Comparison of ENCODE assay signal across 16 cellular contexts in genomic region chr2:176818653-176819052, GRCh38.
DNase-seq lines count a peak whose midpoint lies in the region; ATAC-seq, FAIRE-seq and TF ChIP-seq lines count a peak whose summit lies in the region.
"Had no signal": no experiment of that assay in that cellular context is flagged by ENCODE, and none has a peak within 500 bp of the region (broad histone marks: within the 10 kb centered on the region; RNA-seq: fewer than 3 reads in every experiment).

No MANE protein-coding gene starts in this region.

- dilution Hi-C loops in IMR-90 (cut with HindIII; ENCODE audit: low sequenced_read_pairs, unreplicated experiment), result no loop called here

- TF ChIP-seq RAD21 in IMR-90 (IDR thresholded peaks at IDR 0.05; ENCODE audit: low read length), result no peak

- no peak overlapping the region for H3K18ac ChIP-seq in IMR-90 (ENCODE audit: low read depth, low read length)

- H3K79me2 ChIP-seq in GM23338 (replicated peaks; ENCODE audit: insufficient read depth), result no peaks in the 10 kb centered on the region

- 0 out of 2 replicates have a peak overlapping the region, but pooled peaks have one; percentile 48 for H3K27ac ChIP-seq in GM23338 (ENCODE audit: low read depth)
- no peak overlapping the region for H3K27ac ChIP-seq in IMR-90 (ENCODE audit: insufficient read depth, low read length)
- H3K27ac ChIP-seq in adrenal gland, result no peak overlapping the region
- H3K27ac ChIP-seq in substantia nigra (ENCODE audit: low read depth, low read length, poor library complexity, severe bottlenecking), result no peak overlapping the region
- H3K27ac ChIP-seq: BLaER1 treated with 17β-estradiol and CSF1 and Interleukin-3, amounts not matched to agents 10 nM and 100 nM had no signal

- no peak for FAIRE-seq in D721Med (lab: Jason Lieb, UNC)
- FAIRE-seq: HTR-8/SVneo had no signal

- H2AFZ ChIP-seq in GM23338 (peak overlapping the region; percentile 0; the same call in 1 of the 2 replicates), IMR-90 (replicated peaks; ENCODE audit: low read length, poor library complexity) (peak overlapping the region; percentile 14)

- TF ChIP-seq CTCF in GM23338 (conservative IDR thresholded peaks at IDR 0.05; ENCODE audit: low read depth in 2 of 2) (no peak), IMR-90 (conservative IDR thresholded peaks at IDR 0.05; ENCODE audit: low read depth, low read length) (no peak), fibroblast of villous mesenchyme (IDR thresholded peaks at IDR 0.05; ENCODE audit: insufficient read depth, low read depth, low read length) (no peak), nephron progenitor cell (IDR thresholded peaks at IDR 0.05) (no peak), D721Med (IDR thresholded peaks at IDR 0.05; ENCODE audit: insufficient read depth, missing control alignments) (no peak), adrenal gland (IDR thresholded peaks at IDR 0.05) (no peak)

- no peaks in the 10 kb centered on the region for H3K27me3 ChIP-seq in GM23338 (ENCODE audit: insufficient read depth)
- peaks cover 1% of the 10 kb centered on the region; the same call in 1 of the 2 replicates for H3K27me3 ChIP-seq in IMR-90 (ENCODE audit: control insufficient read depth, insufficient read depth, low read length)
- H3K27me3 ChIP-seq in adrenal gland, result no peaks in the 10 kb centered on the region
- H3K27me3 ChIP-seq: BLaER1 treated with 17β-estradiol and CSF1 and Interleukin-3, amounts not matched to agents 10 nM and 100 nM had no signal

- no peak overlapping the region for H3K4ac ChIP-seq in IMR-90 (ENCODE audit: low read depth, low read length)

- H2BK20ac ChIP-seq in IMR-90 (ENCODE audit: low read depth, low read length), result no peak overlapping the region

- H3K56ac ChIP-seq in IMR-90 (ENCODE audit: extremely low read depth, insufficient read depth, low read length), result no peak overlapping the region

- H3K4me3 Mint-ChIP-seq in GM23338, result no peak overlapping the region; the same call in 2 of the 3 replicates
- peak overlapping the region; percentile 58 for H3K4me3 Mint-ChIP-seq in nephron progenitor cell
- H3K4me3 Mint-ChIP-seq: CD4-positive, CD25-positive, alpha-beta regulatory T cell; HFFc6 had no signal

- H2BK120ac ChIP-seq in IMR-90 (ENCODE audit: low read depth, low read length), result no peak overlapping the region

- H4K20me1 ChIP-seq in GM23338 (replicated peaks; ENCODE audit: insufficient read depth) (no peaks in the 10 kb centered on the region), IMR-90 (ENCODE audit: insufficient read depth, low read length) (no peaks in the 10 kb centered on the region)
- H4K20me1 ChIP-seq: BLaER1 treated with 17β-estradiol and CSF1 and Interleukin-3, amounts not matched to agents 10 nM and 100 nM had no signal

- H3K4me1 ChIP-seq in GM23338 (ENCODE audit: insufficient read depth) (peaks cover 42% of the 10 kb centered on the region), IMR-90 (ENCODE audit: control insufficient read depth, insufficient read depth, low read length) (no peaks in the 10 kb centered on the region), adrenal gland (replicated peaks in 1 of 2) (peaks cover 5 to 11% of the 10 kb centered on the region in 2 donors)
- H3K4me1 ChIP-seq: BLaER1 treated with 17β-estradiol and CSF1 and Interleukin-3, amounts not matched to agents 10 nM and 100 nM had no signal

- WGBS in IMR-90 (ENCODE audit: extremely low coverage in 2 of 2, insufficient read length in 1 of 2), 2 experiments, result no CpG with 5 or more reads among the region's 6 CpGs
- 69 to 85% (median 72%) methylated on average over 5 to 6 of the region's 6 CpGs for WGBS in adrenal gland, 4 donors

- H2BK5ac ChIP-seq in IMR-90 (ENCODE audit: low read depth, low read length, poor library complexity, severe bottlenecking), result no peak overlapping the region

- peak overlapping the region; percentile 59 for H3K4me2 ChIP-seq in GM23338
- no peak overlapping the region for H3K4me2 ChIP-seq in IMR-90 (ENCODE audit: low read depth, low read length)
- H3K4me2 ChIP-seq: BLaER1 treated with 17β-estradiol and CSF1 and Interleukin-3, amounts not matched to agents 10 nM and 100 nM had no signal

- no peak overlapping the region for H3K23ac ChIP-seq in IMR-90 (ENCODE audit: low read depth, low read length)

- no peak overlapping the region for H2AK9ac ChIP-seq in IMR-90 (replicated peaks; ENCODE audit: low read depth, low read length, poor library complexity)

- intact Hi-C loops in IMR-90 (cut with micrococcal nuclease), result no loop called here
- intact Hi-C loops in adrenal gland (cut with DNase I), result loop anchor here (5.0 to 10.0 kb wide), 5 partner anchors 171 to 694 kb away; partner anchors contain the start of genes HOXD8 (in 2 of the 2) and HOXD9 (in 1 of the 2)

- in situ Hi-C loops in IMR-90 (cut with MboI; ENCODE audit: low sequenced_read_pairs), result loop anchor here (5.0 kb wide), 1 partner anchor 691 kb away; the partner anchor contains the start of gene HOXD8

- H2AK5ac ChIP-seq in IMR-90 (ENCODE audit: low read depth, low read length), result no peak overlapping the region

- H3K4me1 Mint-ChIP-seq in GM23338 (peaks cover 48% of the 10 kb centered on the region), nephron progenitor cell (peaks cover 69% of the 10 kb centered on the region)

- no peak overlapping the region for H3K14ac ChIP-seq in IMR-90 (replicated peaks; ENCODE audit: low read depth, low read length)

- no peak overlapping the region for H3K9ac ChIP-seq in IMR-90 (ENCODE audit: low read depth, low read length)
- H3K9ac ChIP-seq: BLaER1 treated with 17β-estradiol and CSF1 and Interleukin-3, amounts not matched to agents 10 nM and 100 nM had no signal

- H3K36me3 Mint-ChIP-seq in GM23338 (ENCODE audit: low read depth), result no peaks in the 10 kb centered on the region
- H3K36me3 Mint-ChIP-seq in nephron progenitor cell (ENCODE audit: low read depth), result no peaks in the 10 kb centered on the region
- H3K36me3 Mint-ChIP-seq in activated naive CD4-positive, alpha-beta T cell treated with anti-CD3 and anti-CD28 coated beads, Interleukin-2, amount 50 U/mL, for 72 hours, result no peaks in the 10 kb centered on the region
- H3K36me3 Mint-ChIP-seq: CD4-positive, CD25-positive, alpha-beta regulatory T cell had no signal

- no peak for TF ChIP-seq POLR2A in IMR-90 (IDR thresholded peaks at IDR 0.05; ENCODE audit: low read depth, low read length)
- no peak for TF ChIP-seq POLR2A in adrenal gland (IDR thresholded peaks at IDR 0.05)

- H3K4me3 ChIP-seq in GM23338, result 0 out of 2 replicates have a peak overlapping the region, but pooled peaks have one; percentile 3
- H3K4me3 ChIP-seq in IMR-90 (ENCODE audit: insufficient read depth, low read depth, low read length), result no peak overlapping the region
- H3K4me3 ChIP-seq in fibroblast of villous mesenchyme (ENCODE audit: low read depth, low read length), result no peak overlapping the region
- H3K4me3 ChIP-seq in adrenal gland, result no peak overlapping the region
- H3K4me3 ChIP-seq: BLaER1 treated with 17β-estradiol and CSF1 and Interleukin-3, amounts not matched to agents 10 nM and 100 nM had no signal

- CTCF ChIA-PET in IMR-90 (lab: Yijun Ruan, JAX), result interaction anchor here (0.7 kb wide), 1 partner anchor 679 kb away, joined by 4 read pairs; no protein-coding TSS in a partner anchor

- no peak overlapping the region for H2BK15ac ChIP-seq in IMR-90 (ENCODE audit: low read depth, low read length)

- no TSS peak for BruUV-seq in IMR-90 (replicated peaks; lab: Mats Ljungman, UMichigan)

- H3K9me3 Mint-ChIP-seq in GM23338 (no peaks in the 10 kb centered on the region), nephron progenitor cell (no peaks in the 10 kb centered on the region)
- H3K9me3 Mint-ChIP-seq in activated naive CD4-positive, alpha-beta T cell treated with anti-CD3 and anti-CD28 coated beads, Interleukin-2, amount 50 U/mL, for 72 hours, result no peaks in the 10 kb centered on the region
- H3K9me3 Mint-ChIP-seq: HFFc6 had no signal

- ATAC-seq in GM23338 (no peak), IMR-90 (ENCODE audit: low read depth) (no peak)
- ATAC-seq in activated naive CD4-positive, alpha-beta T cell treated with anti-CD3 and anti-CD28 coated beads, Interleukin-2, amount 50 U/mL, for 72 hours, result no peak

- no peaks in the 10 kb centered on the region for H3K9me3 ChIP-seq in IMR-90 (ENCODE audit: control insufficient read depth, insufficient read depth, low read length)
- H3K9me3 ChIP-seq in adrenal gland (replicated peaks in 1 of 3), result no peaks in the 10 kb centered on the region
- H3K9me3 ChIP-seq: BLaER1 treated with 17β-estradiol and CSF1 and Interleukin-3, amounts not matched to agents 10 nM and 100 nM had no signal

- DNase-seq in GM23338 (ENCODE audit: low spot score) (peak; percentile 31), IMR-90 (no peak), fibroblast of villous mesenchyme (ENCODE audit: low read depth) (peak; percentile 7), nephron progenitor cell (peak; percentile 16), D721Med (ENCODE audit: insufficient read length, low spot score) (no peak), adrenal gland (no peak), substantia nigra (lab: John Stamatoyannopoulos, UW) (no peak)
- no peak for DNase-seq in activated naive CD4-positive, alpha-beta T cell treated with anti-CD3 and anti-CD28 coated beads, Interleukin-2, amount 50 U/mL, for 72 hours (ENCODE audit: low spot score in 2 of 2)
- DNase-seq: 8988T; ACHN; CD4-positive, CD25-positive, alpha-beta regulatory T cell; DMS 273 treated with DMSO at 0.1 percent for 48 hours; H7; HFFc6 had no signal

- H3K79me1 ChIP-seq in IMR-90 (ENCODE audit: low read depth in 1 of 2, low read length in 2 of 2), result no peaks in the 10 kb centered on the region

- no peaks in the 10 kb centered on the region for H3K9me1 ChIP-seq in IMR-90 (ENCODE audit: insufficient read depth, low read length)

- H4K91ac ChIP-seq in IMR-90 (ENCODE audit: insufficient read depth, low read depth, low read length), result no peak overlapping the region

- H3F3A ChIP-seq in GM23338 (replicated peaks; ENCODE audit: low read depth), result no peaks in the 10 kb centered on the region

- H3K36me3 ChIP-seq in GM23338 (ENCODE audit: insufficient read depth) (no peaks in the 10 kb centered on the region), IMR-90 (ENCODE audit: control insufficient read depth, insufficient read depth, low read length) (no peaks in the 10 kb centered on the region), adrenal gland (replicated peaks in 1 of 2) (no peaks in the 10 kb centered on the region)
- H3K36me3 ChIP-seq: BLaER1 treated with 17β-estradiol and CSF1 and Interleukin-3, amounts not matched to agents 10 nM and 100 nM had no signal

- no peak overlapping the region for H4K5ac ChIP-seq in IMR-90 (ENCODE audit: low read depth, low read length)

- peaks cover 21% of the 10 kb centered on the region for H3K9me2 ChIP-seq in GM23338 (ENCODE audit: insufficient read depth)

- H3K27ac Mint-ChIP-seq in GM23338, result peak overlapping the region; percentile 79
- H3K27ac Mint-ChIP-seq in nephron progenitor cell, result no peak overlapping the region
- no peak overlapping the region for H3K27ac Mint-ChIP-seq in activated naive CD4-positive, alpha-beta T cell treated with anti-CD3 and anti-CD28 coated beads, Interleukin-2, amount 50 U/mL, for 72 hours
- H3K27ac Mint-ChIP-seq: CD4-positive, CD25-positive, alpha-beta regulatory T cell; HFFc6 had no signal

- peaks cover 12% of the 10 kb centered on the region for H3K27me3 Mint-ChIP-seq in GM23338 (ENCODE audit: insufficient read depth, low read depth, poor library complexity)
- peaks cover 6% of the 10 kb centered on the region for H3K27me3 Mint-ChIP-seq in nephron progenitor cell (ENCODE audit: low read depth, poor library complexity)

- POLR2A ChIA-PET in IMR-90 (lab: Charles Lee; ENCODE audit: unreplicated experiment), result no interaction called here

- H4K8ac ChIP-seq in IMR-90 (ENCODE audit: low read depth in 2 of 2, low read length in 2 of 2), result no peak overlapping the region

Comparison
In these comparisons a context has a peak if more than half of its experiments do, and no peak if none do; other contexts are left out.
1. DNase-seq: peak in GM23338 (single experiment), fibroblast of villous mesenchyme (single experiment) and nephron progenitor cell (single experiment); none in IMR-90 (single experiment), D721Med (single experiment), activated naive CD4-positive, alpha-beta T cell treated with anti-CD3 and anti-CD28 coated beads, Interleukin-2, amount 50 U/mL, for 72 hours (0 of 2), adrenal gland (0 of 7) and substantia nigra (0 of 49).